Comparison of ENCODE assay signal across 8 cellular contexts in the genomic region with DNA sequence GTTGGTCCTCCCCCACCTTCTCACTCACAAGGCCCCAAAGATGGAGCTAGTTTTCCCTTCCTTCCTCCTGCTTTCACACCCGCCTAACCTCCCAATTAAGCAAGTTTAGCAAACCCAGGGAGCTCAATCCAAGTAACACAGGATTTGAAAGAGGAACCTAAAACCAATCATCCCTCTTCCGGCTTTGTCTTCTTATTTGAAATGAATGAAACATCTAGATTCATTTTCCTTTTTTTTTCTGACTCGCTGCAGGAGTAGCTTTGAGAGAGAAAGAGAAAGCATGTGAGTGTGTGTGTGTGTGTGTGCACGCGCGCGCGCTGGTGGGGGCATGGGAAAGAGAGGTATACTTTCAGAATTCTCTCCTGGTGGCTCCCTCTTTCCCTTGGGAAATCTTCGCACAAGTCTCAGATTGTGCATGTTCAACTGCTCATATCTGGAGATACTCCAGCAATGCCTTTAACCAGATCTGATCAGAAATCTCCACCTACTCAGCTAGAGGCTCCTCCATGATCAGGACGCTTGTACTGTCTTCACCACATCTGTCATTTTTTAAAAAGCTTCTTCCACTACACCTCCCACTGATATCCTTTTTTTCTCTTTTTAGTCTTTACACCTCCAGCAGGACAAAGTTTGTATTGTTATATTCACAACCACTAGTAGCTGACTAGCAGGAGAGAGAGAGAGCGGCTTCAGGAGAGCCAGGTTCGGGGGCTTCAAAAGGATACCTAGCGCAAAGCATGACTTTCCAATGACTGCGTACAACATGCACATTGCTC. TPM values are rescaled to one million over a fixed set of nuclear protein-coding genes. Genes with fewer than 3 reads are reported as not detected.
DNase-seq lines count a peak whose midpoint lies in the region; ATAC-seq, FAIRE-seq and TF ChIP-seq lines count a peak whose summit lies in the region.

No MANE protein-coding gene starts in this region.

- peaks cover 0 to 7% (median 0%) of the 10 kb centered on the region in 11 experiments; a peak in 3 of 22 replicates for H3K9me3 ChIP-seq in BLaER1 treated with 17β-estradiol and CSF1 and Interleukin-3, amounts not matched to agents 10 nM and 100 nM (replicated peaks in 1 of 11)
- H3K9me3 ChIP-seq in WERI-Rb-1 (ENCODE audit: severe bottlenecking), result no peaks in the 10 kb centered on the region
- H3K9me3 ChIP-seq in left ventricle myocardium inferior (replicated peaks), result no peaks in the 10 kb centered on the region

- ATAC-seq in sciatic nerve, result peak; percentile 27

- intact Hi-C loops in left ventricle myocardium inferior (cut with micrococcal nuclease) (no loop called here), sciatic nerve (cut with DNase I) (no loop called here)

- peaks cover 24 to 78% (median 43%) of the 10 kb centered on the region in 10 experiments for H3K4me1 ChIP-seq in BLaER1 treated with 17β-estradiol and CSF1 and Interleukin-3, amounts not matched to agents 10 nM and 100 nM
- peaks cover 93% of the 10 kb centered on the region for H3K4me1 ChIP-seq in left ventricle myocardium inferior

- TF ChIP-seq POLR2A in GM12891 (IDR thresholded peaks at IDR 0.05; ENCODE audit: low read depth, low read length), result no peak

- H3K9ac ChIP-seq in BLaER1 treated with 17β-estradiol and CSF1 and Interleukin-3, amounts not matched to agents 10 nM and 100 nM, result peak overlapping the region; percentile 63 to 88 (median 83); a peak in 21 of 22 replicates

- no peak for FAIRE-seq in GM12891 (lab: Jason Lieb, UNC)

- in situ Hi-C loops in KBM-7 (cut with MboI; ENCODE audit: low pct_unique_long_range_greater_than_20kb, low sequenced_read_pairs), result no loop called here

- no peak for TF ChIP-seq CTCF in WERI-Rb-1 (IDR thresholded peaks at IDR 0.05; ENCODE audit: low read depth, low read length)
- no peak for TF ChIP-seq CTCF in left ventricle myocardium inferior (IDR thresholded peaks at IDR 0.05; ENCODE audit: borderline replicate concordance)

- peaks cover 0 to 7% (median 0%) of the 10 kb centered on the region in 11 experiments; a peak in 1 of 22 replicates for H3K27me3 ChIP-seq in BLaER1 treated with 17β-estradiol and CSF1 and Interleukin-3, amounts not matched to agents 10 nM and 100 nM
- H3K27me3 ChIP-seq in WERI-Rb-1 (ENCODE audit: insufficient read depth, low read depth, severe bottlenecking) (no peaks in the 10 kb centered on the region), left ventricle myocardium inferior (ENCODE audit: low read depth) (no peaks in the 10 kb centered on the region)

- H3K4me2 ChIP-seq in BLaER1 treated with 17β-estradiol and CSF1 and Interleukin-3, amounts not matched to agents 10 nM and 100 nM, result peak overlapping the region; percentile 84 to 97 (median 89)

- DNase-seq in KBM-7 (peak; percentile 63), WERI-Rb-1 (no peak), left ventricle myocardium inferior (peak; percentile 39), sciatic nerve (ENCODE audit: low spot score) (no peak), HuH-7.5 (ENCODE audit: low spot score) (no peak), GM12891 (ENCODE audit: insufficient read length, low spot score) (no peak)
- DNase-seq in stimulated activated CD8-positive, alpha-beta memory T cell treated with anti-CD3 and anti-CD28 coated beads, Interleukin-4, amount 100 ng/mL, for 48 hours, result no peak

- no peaks in the 10 kb centered on the region for H4K20me1 ChIP-seq in BLaER1 treated with 17β-estradiol and CSF1 and Interleukin-3, amounts not matched to agents 10 nM and 100 nM

- peak overlapping the region; percentile 66 to 87 (median 80) for H3K4me3 ChIP-seq in BLaER1 treated with 17β-estradiol and CSF1 and Interleukin-3, amounts not matched to agents 10 nM and 100 nM
- H3K4me3 ChIP-seq in WERI-Rb-1 (ENCODE audit: low read depth, low read length), result peak overlapping the region; percentile 89
- H3K4me3 ChIP-seq in left ventricle myocardium inferior, result peak overlapping the region; percentile 71

- peaks cover 0 to 19% (median 5%) of the 10 kb centered on the region in 11 experiments; a peak in 6 of 22 replicates for H3K36me3 ChIP-seq in BLaER1 treated with 17β-estradiol and CSF1 and Interleukin-3, amounts not matched to agents 10 nM and 100 nM
- no peaks in the 10 kb centered on the region for H3K36me3 ChIP-seq in WERI-Rb-1
- peaks cover 13% of the 10 kb centered on the region for H3K36me3 ChIP-seq in left ventricle myocardium inferior

- H3K27ac ChIP-seq in BLaER1 treated with 17β-estradiol and CSF1 and Interleukin-3, amounts not matched to agents 10 nM and 100 nM, result peak overlapping the region in 10 of 11 experiments; percentile 52 to 84 (median 72); a peak in 21 of 22 replicates
- H3K27ac ChIP-seq in WERI-Rb-1 (no peak overlapping the region), left ventricle myocardium inferior (replicated peaks) (peak overlapping the region; percentile 78)

TF ChIP-seq in GM12891, 5 proteins besides CTCF, POLR2A, EP300 and RAD21:
- TF ChIP-seq PAX5 (IDR thresholded peaks at IDR 0.05; ENCODE audit: insufficient read depth, low read length, severe bottlenecking) (no peak), POU2F2 (IDR thresholded peaks at IDR 0.05; ENCODE audit: low read depth, low read length) (no peak), POLR2AphosphoS5 (IDR thresholded peaks at IDR 0.05; ENCODE audit: low read depth, low read length) (no peak), TAF1 (IDR thresholded peaks at IDR 0.05; ENCODE audit: low read depth, low read length) (no peak), SPI1 (IDR thresholded peaks at IDR 0.05; ENCODE audit: low read depth, low read length) (no peak)

RNA-seq across cellular contexts. Expression of gene SLC8A1, which starts 1.6 kb away (rescaled TPM):
- 990 TPM for total RNA-seq in left ventricle myocardium inferior
- 21.0 TPM for total RNA-seq in sciatic nerve
- polyA plus RNA-seq in GM12891 (2012; ENCODE audit: low read depth, missing spikeins), result 0.03 TPM

Comparison
In these comparisons a context has a peak if more than half of its experiments do, and no peak if none do; other contexts are left out.
1. DNase-seq: peak in KBM-7 (single experiment) and left ventricle myocardium inferior (single experiment); none in WERI-Rb-1 (single experiment), sciatic nerve (single experiment), HuH-7.5 (single experiment), GM12891 (single experiment) and stimulated activated CD8-positive, alpha-beta memory T cell treated with anti-CD3 and anti-CD28 coated beads, Interleukin-4, amount 100 ng/mL, for 48 hours (single experiment).
2. RNA of gene SLC8A1, which starts 1.6 kb away (total RNA-seq): 990 TPM in left ventricle myocardium inferior (single experiment); 21.0 TPM in sciatic nerve (single experiment); every median in the first group is over 10 times any median in the second.
3. Peak in every context shown above with its lines, with median percentiles within 50 percentile points of each other: H3K4me3 ChIP-seq.